7 cellular contexts compared by ENCODE assay signal in genomic region chr12:122062832-122063690, GRCh38. TPM values are rescaled to one million over a fixed set of nuclear protein-coding genes. Genes with fewer than 3 reads are reported as not detected.
A peak's percentile ranks its signal among the peaks of the same experiment; 100 is the strongest.
DNase-seq lines count a peak whose midpoint lies in the region; ATAC-seq and TF ChIP-seq lines count a peak whose summit lies in the region.

No MANE protein-coding gene starts in this region.

- peaks cover 0 to 50% (median 13%) of the 10 kb centered on the region in 4 donors for H3K4me1 ChIP-seq in Peyer's patch
- H3K4me1 ChIP-seq in endocrine pancreas (ENCODE audit: control insufficient read depth, insufficient read depth, low read length), result no peaks in the 10 kb centered on the region
- H3K4me1 ChIP-seq in mucosa of descending colon (ENCODE audit: low read depth), result peaks cover 31% of the 10 kb centered on the region

- H3K4me3 ChIP-seq in Peyer's patch (peak overlapping the region in 1 of 4 donors; percentile 3), endocrine pancreas (ENCODE audit: control insufficient read depth, insufficient read depth, low read length) (no peak overlapping the region), mucosa of descending colon (no peak overlapping the region)

- TF ChIP-seq CTCF in Peyer's patch (IDR thresholded peaks at IDR 0.05), result no peak
- no peak for TF ChIP-seq CTCF in mucosa of descending colon (IDR thresholded peaks at IDR 0.05)

- peak overlapping the region; percentile 45 for H3K9ac ChIP-seq in endocrine pancreas (ENCODE audit: control insufficient read depth, insufficient read depth, low read length)

- peak overlapping the region; percentile 66 to 87 (median 76) for H3K27ac ChIP-seq in Peyer's patch

- ATAC-seq in mucosa of descending colon (peak; percentile 78), GM19328 (IDR thresholded peaks at IDR 0.05; ENCODE audit: unreplicated experiment) (no peak), GM18909 (IDR thresholded peaks at IDR 0.05; ENCODE audit: poor library complexity, unreplicated experiment) (no peak)

- TF ChIP-seq POLR2A in Peyer's patch (IDR thresholded peaks at IDR 0.05), result no peak

- H3K36me3 ChIP-seq in Peyer's patch (no peaks in the 10 kb centered on the region), endocrine pancreas (ENCODE audit: control insufficient read depth, insufficient read depth, low read length) (no peaks in the 10 kb centered on the region), mucosa of descending colon (ENCODE audit: low read depth) (no peaks in the 10 kb centered on the region)

- DNase-seq in HK-2 (ENCODE audit: unreplicated experiment) (peak; percentile 79), Peyer's patch (peak in 2 of 3 donors; percentile 74 to 75), mucosa of descending colon (peak in 2 of 3 donors; percentile 66 to 71), germinal center (ENCODE audit: low spot score) (no peak)

- intact Hi-C loops in mucosa of descending colon (cut with DNase I, micrococcal nuclease), result no loop called here

- H3K9me3 ChIP-seq in Peyer's patch, result no peaks in the 10 kb centered on the region
- H3K9me3 ChIP-seq in endocrine pancreas (ENCODE audit: control insufficient read depth, low read length), result no peaks in the 10 kb centered on the region
- H3K9me3 ChIP-seq in mucosa of descending colon, result no peaks in the 10 kb centered on the region

- H3K27me3 ChIP-seq in Peyer's patch (no peaks in the 10 kb centered on the region), endocrine pancreas (ENCODE audit: control insufficient read depth, insufficient read depth, low read length) (no peaks in the 10 kb centered on the region)

RNA-seq across cellular contexts. Expression of gene MLXIP, which starts 15.5 kb away (rescaled TPM):
- 100 to 1,000 TPM in 2 of 4 donors, 10 to 100 TPM in 2; 41.5 to 157 (median 98.3) TPM for total RNA-seq in Peyer's patch
- total RNA-seq in mucosa of descending colon, result 100 to 1,000 TPM; 194 to 230 (median 201) TPM

RNA-seq across cellular contexts. Expression of gene BCL7A, which starts 41.4 kb away (rescaled TPM):
- total RNA-seq in Peyer's patch (10 to 100 TPM in 1 of 4 donors, 1 to 10 TPM in 3; 3.3 to 23.9 (median 4.4) TPM), mucosa of descending colon (10 to 100 TPM in 1 of 3 donors, 1 to 10 TPM in 2; 5.2 to 11.6 (median 5.7) TPM)
